In genomic region chr12:22443379-22444316, GRCh38 we compare ENCODE assay signal across 7 cellular contexts.
DNase-seq lines count a peak whose midpoint lies in the region; ATAC-seq and TF ChIP-seq lines count a peak whose summit lies in the region.

No MANE protein-coding gene starts in this region.

- in situ Hi-C loops in GM13976 (cut with MboI; ENCODE audit: low sequenced_read_pairs, unreplicated experiment) = loop anchor here (25.0 kb wide), 1 partner anchor 356 kb away; no protein-coding TSS in a partner anchor

- H3K9me3 ChIP-seq in adipocyte (ENCODE audit: control insufficient read depth, low read length) = no peaks in the 10 kb centered on the region

- peak; percentile 100 for ATAC-seq in HG02642 (IDR thresholded peaks at IDR 0.05; ENCODE audit: poor library complexity, unreplicated experiment)
- peak; percentile 96 to 98 for ATAC-seq in left cardiac atrium

- H3K36me3 ChIP-seq in adipocyte (ENCODE audit: control insufficient read depth, insufficient read depth, low read length, severe bottlenecking) = no peaks in the 10 kb centered on the region

- peak; percentile 72 for TF ChIP-seq CTCF in GM13976 (IDR thresholded peaks at IDR 0.05; ENCODE audit: borderline replicate concordance, control extremely low read depth, extremely low read depth, insufficient read depth, missing control alignments)

- DNase-seq in GM13976 (ENCODE audit: low spot score) = peak; percentile 55
- DNase-seq in NCI-H1048 (lab: John Stamatoyannopoulos, UW) = peak; percentile 78
- DNase-seq in SW 1271 (lab: John Stamatoyannopoulos, UW) = peak; percentile 48 to 82
- DNase-seq in adipocyte (ENCODE audit: low read depth) = peak; percentile 90
- peak; percentile 50 for DNase-seq in left cardiac atrium
- DNase-seq in retina = peak; percentile 72

- intact Hi-C loops in left cardiac atrium (cut with DNase I) = loop anchor here in 1 of 2 donors (2.0 to 5.0 kb wide), 3 partner anchors 106 to 361 kb away; no protein-coding TSS in a partner anchor

- H3K4me3 ChIP-seq in adipocyte (ENCODE audit: low read length) = no peak overlapping the region

- no peaks in the 10 kb centered on the region for H3K27me3 ChIP-seq in adipocyte (replicated peaks; ENCODE audit: control insufficient read depth, insufficient read depth, low read length)

- H3K9ac ChIP-seq in adipocyte (ENCODE audit: low read length) = no peak overlapping the region

- H3K4me1 ChIP-seq in adipocyte (ENCODE audit: control insufficient read depth, insufficient read depth, low read length) = no peaks in the 10 kb centered on the region
